ENCODE assay signal across 10 cellular contexts in the genomic region with DNA sequence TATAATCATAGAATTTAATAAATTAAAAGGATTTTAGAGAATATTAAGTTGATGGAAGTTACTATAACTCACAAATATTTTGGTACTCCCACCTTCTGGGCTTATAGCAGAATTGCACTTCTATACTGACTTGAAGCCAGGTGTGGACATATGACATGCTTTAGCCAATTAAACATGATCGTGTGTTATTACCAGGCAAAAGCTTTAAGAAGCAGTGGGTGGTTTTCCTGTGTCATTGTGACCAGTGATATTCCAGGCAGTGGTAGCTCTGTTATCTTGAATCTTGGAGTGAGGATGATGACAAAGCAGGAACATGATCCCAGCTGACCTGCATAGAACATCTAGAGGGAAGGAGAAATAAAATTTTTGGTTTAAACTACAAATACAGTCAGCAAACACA.
DNase-seq lines count a peak whose midpoint lies in the region; ATAC-seq and TF ChIP-seq lines count a peak whose summit lies in the region.
"Had no signal": no experiment of that assay in that cellular context is flagged by ENCODE, and none has a peak within 500 bp of the region (broad histone marks: within the 10 kb centered on the region; RNA-seq: fewer than 3 reads in every experiment).

No MANE protein-coding gene starts in this region.

- no peaks in the 10 kb centered on the region for H3K9me3 Mint-ChIP-seq in WTC11
- H3K9me3 Mint-ChIP-seq: IgD-negative memory B cell had no signal

- CTCF ChIA-PET in WTC11 (lab: Charles Lee) = interaction anchor here (0.7 to 1.1 kb wide), 2 partner anchors 24 to 40 kb away, joined by 3 read pairs; no protein-coding TSS in a partner anchor

- POLR2A ChIA-PET in WTC11 (lab: Charles Lee) = no interaction called here

- peak; percentile 57 for DNase-seq in ELR (ENCODE audit: low read depth)
- DNase-seq in WTC11 (ENCODE audit: low spot score) = no peak
- DNase-seq in lung microvascular endothelial cell (ENCODE audit: low read depth in 2 of 2) = peak; percentile 47 to 50
- no peak for DNase-seq in ecto neural progenitor cell (ENCODE audit: low spot score)
- no peak for DNase-seq in NCI-H187 treated with DMSO at 0.1 percent for 48 hours (lab: John Stamatoyannopoulos, UW)
- DNase-seq: foreskin melanocyte had no signal

- no peaks in the 10 kb centered on the region for H3K36me3 Mint-ChIP-seq in WTC11
- H3K36me3 Mint-ChIP-seq: IgD-negative memory B cell had no signal

- H3K27ac Mint-ChIP-seq in WTC11 = no peak overlapping the region

- TF ChIP-seq CTCF in WTC11 (IDR thresholded peaks at IDR 0.05) = no peak

- ATAC-seq in HG03432 (IDR thresholded peaks at IDR 0.05; ENCODE audit: unreplicated experiment) = peak; percentile 52
- peak; percentile 27; the same call in 1 of the 2 replicates for ATAC-seq in WTC11
- no peak for ATAC-seq in HG02763 (IDR thresholded peaks at IDR 0.05; ENCODE audit: unreplicated experiment)
- ATAC-seq in HG02610 (IDR thresholded peaks at IDR 0.05; ENCODE audit: unreplicated experiment) = no peak

- no peak overlapping the region for H3K4me3 Mint-ChIP-seq in WTC11
- H3K4me3 Mint-ChIP-seq: IgD-negative memory B cell had no signal

- H3K27me3 Mint-ChIP-seq in WTC11 (ENCODE audit: low read depth) = no peaks in the 10 kb centered on the region

- peaks cover 32% of the 10 kb centered on the region for H3K4me1 Mint-ChIP-seq in WTC11

TF ChIP-seq in WTC11, 78 proteins besides CTCF, POLR2A, EP300 and RAD21:
- TF ChIP-seq, protein P1, sequence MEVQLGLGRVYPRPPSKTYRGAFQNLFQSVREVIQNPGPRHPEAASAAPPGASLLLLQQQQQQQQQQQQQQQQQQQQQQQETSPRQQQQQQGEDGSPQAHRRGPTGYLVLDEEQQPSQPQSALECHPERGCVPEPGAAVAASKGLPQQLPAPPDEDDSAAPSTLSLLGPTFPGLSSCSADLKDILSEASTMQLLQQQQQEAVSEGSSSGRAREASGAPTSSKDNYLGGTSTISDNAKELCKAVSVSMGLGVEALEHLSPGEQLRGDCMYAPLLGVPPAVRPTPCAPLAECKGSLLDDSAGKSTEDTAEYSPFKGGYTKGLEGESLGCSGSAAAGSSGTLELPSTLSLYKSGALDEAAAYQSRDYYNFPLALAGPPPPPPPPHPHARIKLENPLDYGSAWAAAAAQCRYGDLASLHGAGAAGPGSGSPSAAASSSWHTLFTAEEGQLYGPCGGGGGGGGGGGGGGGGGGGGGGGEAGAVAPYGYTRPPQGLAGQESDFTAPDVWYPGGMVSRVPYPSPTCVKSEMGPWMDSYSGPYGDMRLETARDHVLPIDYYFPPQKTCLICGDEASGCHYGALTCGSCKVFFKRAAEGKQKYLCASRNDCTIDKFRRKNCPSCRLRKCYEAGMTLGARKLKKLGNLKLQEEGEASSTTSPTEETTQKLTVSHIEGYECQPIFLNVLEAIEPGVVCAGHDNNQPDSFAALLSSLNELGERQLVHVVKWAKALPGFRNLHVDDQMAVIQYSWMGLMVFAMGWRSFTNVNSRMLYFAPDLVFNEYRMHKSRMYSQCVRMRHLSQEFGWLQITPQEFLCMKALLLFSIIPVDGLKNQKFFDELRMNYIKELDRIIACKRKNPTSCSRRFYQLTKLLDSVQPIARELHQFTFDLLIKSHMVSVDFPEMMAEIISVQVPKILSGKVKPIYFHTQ (CRISPR knock-in tag; IDR thresholded peaks at IDR 0.05) = no peak
- TF ChIP-seq HMGA2 (CRISPR knock-in tag; IDR thresholded peaks at IDR 0.05) = no peak
- TF ChIP-seq TEAD4 (CRISPR knock-in tag; IDR thresholded peaks at IDR 0.05) = no peak
- TF ChIP-seq, protein P2, sequence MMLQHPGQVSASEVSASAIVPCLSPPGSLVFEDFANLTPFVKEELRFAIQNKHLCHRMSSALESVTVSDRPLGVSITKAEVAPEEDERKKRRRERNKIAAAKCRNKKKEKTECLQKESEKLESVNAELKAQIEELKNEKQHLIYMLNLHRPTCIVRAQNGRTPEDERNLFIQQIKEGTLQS (CRISPR knock-in tag; conservative IDR thresholded peaks at IDR 0.05) = no peak
- TF ChIP-seq JUN (CRISPR knock-in tag; IDR thresholded peaks at IDR 0.05) = no peak
TF ChIP-seq in WTC11: peak in this region for 0.

Comparison
In these comparisons a context has a peak if more than half of its experiments do, and no peak if none do; other contexts are left out.
1. DNase-seq: peak in ELR (single experiment) and lung microvascular endothelial cell (2 of 2); none in WTC11 (single experiment), ecto neural progenitor cell (single experiment) and NCI-H187 treated with DMSO at 0.1 percent for 48 hours (single experiment).
2. ATAC-seq: peak in HG03432 (single experiment) and WTC11 (single experiment); none in HG02763 (single experiment) and HG02610 (single experiment).